ENCODE assay signal across 8 cellular contexts in genomic region chr5:34929150-34929719, GRCh38. TPM values are rescaled to one million over a fixed set of nuclear protein-coding genes. Genes with fewer than 3 reads are reported as not detected.
DNase-seq lines count a peak whose midpoint lies in the region; ATAC-seq, FAIRE-seq and TF ChIP-seq lines count a peak whose summit lies in the region.

DNAJC21 (plus strand) TSS chr5:34929559; CDS start chr5:34929820, 261 bp downstream.

- no peaks in the 10 kb centered on the region for H4K20me1 ChIP-seq in endothelial cell of umbilical vein (replicated peaks; ENCODE audit: control insufficient read depth, extremely low read depth, insufficient read depth, low read length)

- no peaks in the 10 kb centered on the region for H3K27me3 ChIP-seq in endothelial cell of umbilical vein (ENCODE audit: control insufficient read depth in 2 of 2, insufficient read depth in 2 of 2, low read length in 2 of 2)

- intact Hi-C loops in endothelial cell of umbilical vein (cut with micrococcal nuclease): loop anchor here (1.0 kb wide), 1 partner anchor 14 kb away; the partner anchor contains the start of genes BRIX1 and RAD1

- no peak for TF ChIP-seq POLR2A in endothelial cell of umbilical vein (IDR thresholded peaks at IDR 0.05; ENCODE audit: low read depth, low read length)

- peaks cover 43% of the 10 kb centered on the region for H3K79me2 ChIP-seq in endothelial cell of umbilical vein (ENCODE audit: control insufficient read depth, insufficient read depth, low read length)

- H3K4me2 ChIP-seq in endothelial cell of umbilical vein (ENCODE audit: insufficient read depth, low read length): peak within 1 kb of the TSS; percentile 99

- peak; percentile 84 for FAIRE-seq in endothelial cell of umbilical vein (lab: Jason Lieb, UNC)

- H3K9me3 ChIP-seq in endothelial cell of umbilical vein (replicated peaks; ENCODE audit: control insufficient read depth, insufficient read depth, low read length): no peaks in the 10 kb centered on the region

- dilution Hi-C loops in endothelial cell of umbilical vein (cut with MboI; ENCODE audit: extremely low pct_ligation_motif_present, low sequenced_read_pairs): no loop called here

- peak; percentile 83 for ATAC-seq in GM21619 (IDR thresholded peaks at IDR 0.05; ENCODE audit: unreplicated experiment)

- CTCF ChIA-PET in endothelial cell of umbilical vein (lab: Charles Lee): interaction anchor here (1.0 to 2.5 kb wide), 11 partner anchors 9 to 997 kb away, joined by 3 to 15 read pairs (median 4); partner anchors contain the start of genes BRIX1 and RAD1

- no peak for TF ChIP-seq RAD21 in Ishikawa (IDR thresholded peaks at IDR 0.05; ENCODE audit: low read depth)

- H3K4me1 ChIP-seq in endothelial cell of umbilical vein (ENCODE audit: control insufficient read depth, extremely low read depth, insufficient read depth, low read length): peaks cover 20% of the 10 kb centered on the region

- DNase-seq in DMS 273 (lab: John Stamatoyannopoulos, UW; ENCODE audit: unreplicated experiment) (peak; percentile 99), OCI-M2 (lab: John Stamatoyannopoulos, UW; ENCODE audit: unreplicated experiment) (peak; percentile 51), activated T-cell treated with anti-CD3 and anti-CD28 coated beads for 24 hours (ENCODE audit: low read depth) (peak; percentile 98), endothelial cell of umbilical vein (ENCODE audit: low read depth, low spot score) (peak; percentile 98), middle frontal gyrus (ENCODE audit: extremely low spot score, low spot score) (peak; percentile 96)
- DNase-seq in stimulated activated CD8-positive, alpha-beta memory T cell treated with anti-CD3 and anti-CD28 coated beads, Interleukin-2, amount 100 ng/mL, for 1 hour (ENCODE audit: low read depth in 2 of 2): peak; percentile 93 to 96

- TF ChIP-seq CTCF in endothelial cell of umbilical vein (IDR thresholded peaks at IDR 0.05; ENCODE audit: extremely low read depth in 1 of 2, insufficient read depth in 1 of 2, low read depth in 1 of 2, low read length in 2 of 2): no peak

- H2AFZ ChIP-seq in endothelial cell of umbilical vein (ENCODE audit: low read depth, low read length): peak within 1 kb of the TSS; percentile 93

- H3K36me3 ChIP-seq in endothelial cell of umbilical vein (ENCODE audit: control insufficient read depth in 2 of 2, extremely low read depth in 1 of 2, insufficient read depth in 2 of 2, low read length in 2 of 2): peaks cover 5 to 13% of the 10 kb centered on the region in 2 experiments

- no peak for TF ChIP-seq EP300 in Ishikawa (IDR thresholded peaks at IDR 0.05; ENCODE audit: borderline replicate concordance)

- peak within 1 kb of the TSS; percentile 50 to 98 (median 97) for H3K4me3 ChIP-seq in endothelial cell of umbilical vein (replicated peaks in 1 of 3; ENCODE audit: insufficient read depth in 1 of 3, low read depth in 1 of 3, low read length in 3 of 3)

- POLR2A ChIA-PET in endothelial cell of umbilical vein (lab: Charles Lee): interaction anchor here (0.7 to 1.6 kb wide), 6 partner anchors 10 to 455 kb away, joined by 3 to 12 read pairs (median 3); partner anchors contain the start of genes BRIX1 and RAD1

- H3K27ac ChIP-seq in endothelial cell of umbilical vein (ENCODE audit: insufficient read depth, low read depth, low read length): peak within 1 kb of the TSS; percentile 39

- H3K9ac ChIP-seq in endothelial cell of umbilical vein (replicated peaks; ENCODE audit: extremely low read depth, insufficient read depth, low read length): peak within 1 kb of the TSS; percentile 86

- H3K9me1 ChIP-seq in endothelial cell of umbilical vein (replicated peaks; ENCODE audit: control insufficient read depth, extremely low read depth, insufficient read depth, low read length): no peaks in the 10 kb centered on the region

- no TSS peak for BruUV-seq in endothelial cell of umbilical vein (replicated peaks; lab: Mats Ljungman, UMichigan)

TF ChIP-seq in Ishikawa, 13 proteins besides CTCF, POLR2A, EP300 and RAD21:
- peak; percentile 43; the same call in 1 of the 2 replicates for TF ChIP-seq YY1 (IDR thresholded peaks at IDR 0.05; ENCODE audit: low read depth)
- TF ChIP-seq EGR1 (IDR thresholded peaks at IDR 0.05): peak; percentile 87
- no peak for TF ChIP-seq TAF1 (IDR thresholded peaks at IDR 0.05; ENCODE audit: low read depth)

TF ChIP-seq in endothelial cell of umbilical vein, 7 proteins besides CTCF, POLR2A, EP300 and RAD21:
- TF ChIP-seq MYC (IDR thresholded peaks at IDR 0.05; ENCODE audit: low read depth, low read length) (no peak), FOS (IDR thresholded peaks at IDR 0.05; ENCODE audit: borderline replicate concordance, insufficient read depth, low read length) (no peak), POLR2AphosphoS5 (IDR thresholded peaks at IDR 0.05; ENCODE audit: insufficient read depth, low read depth, low read length) (no peak), GATA2 (IDR thresholded peaks at IDR 0.05; ENCODE audit: insufficient read depth, insufficient read length, low read depth, low read length) (no peak), JUN (IDR thresholded peaks at IDR 0.05; ENCODE audit: borderline replicate concordance, insufficient read depth, insufficient read length, low read depth) (no peak), MAX (IDR thresholded peaks at IDR 0.05; ENCODE audit: insufficient read depth, insufficient read length) (no peak), EZH2 (IDR thresholded peaks at IDR 0.05; ENCODE audit: borderline replicate concordance, low read depth, low read length, severe bottlenecking) (no peak)

RNA-seq across cellular contexts. Expression of gene DNAJC21, which starts in this region (rescaled TPM):
- 39.4 and 49.2 TPM in 2 replicates for total RNA-seq in endothelial cell of umbilical vein
- polyA plus RNA-seq in endothelial cell of umbilical vein: 3.1 and 5.3 TPM in 2 replicates
- polyA plus RNA-seq in endothelial cell of umbilical vein (2011; cell fraction: cytosol; rRNA removed): 13.2 and 15.5 TPM in 2 replicates
- 10.8 and 18.8 TPM in 2 replicates for polyA plus RNA-seq in endothelial cell of umbilical vein (2011; cell fraction: nucleus; rRNA removed)
- 30.6 and 35.2 TPM in 2 replicates for polyA plus RNA-seq in endothelial cell of umbilical vein (2012)
- polyA minus RNA-seq in endothelial cell of umbilical vein: 8.2 and 9.4 TPM in 2 replicates
- 37.0 TPM for polyA minus RNA-seq in endothelial cell of umbilical vein (2011; cell fraction: cytosol; rRNA and poly(A)+ RNA removed)
- polyA minus RNA-seq in endothelial cell of umbilical vein (2011; cell fraction: nucleus; rRNA and poly(A)+ RNA removed): 11.8 and 13.6 TPM in 2 replicates

Comparison
In these comparisons a context has a peak if more than half of its experiments do, and no peak if none do; other contexts are left out.
1. Peak in every context shown above with its lines: DNase-seq, ATAC-seq, H3K4me3 ChIP-seq and H3K27ac ChIP-seq.